Comparison of ENCODE assay signal across 24 cellular contexts in genomic region chr17:20995873-20996723, GRCh38. TPM values are rescaled to one million over a fixed set of nuclear protein-coding genes. Genes with fewer than 3 reads are reported as not detected.
DNase-seq lines count a peak whose midpoint lies in the region; ATAC-seq, FAIRE-seq and TF ChIP-seq lines count a peak whose summit lies in the region.
"Had no signal": no experiment of that assay in that cellular context is flagged by ENCODE, and none has a peak within 500 bp of the region (broad histone marks: within the 10 kb centered on the region; RNA-seq: fewer than 3 reads in every experiment).

No MANE protein-coding gene starts in this region.

- H3K36me3 Mint-ChIP-seq in stimulated activated effector memory CD8-positive, alpha-beta T cell treated with anti-CD3 and anti-CD28 coated beads, Interleukin-12 subunit alpha, Interleukin-12 subunit beta, amount 100 ng/mL, for 72 hours = peaks cover 24% of the 10 kb centered on the region
- H3K36me3 Mint-ChIP-seq: activated naive CD8-positive, alpha-beta T cell treated with anti-CD3 and anti-CD28 coated beads, Interleukin-2, amount 10 ng/mL, durations not matched to agents 7 days and 5 days had no signal

- no peak overlapping the region for H3K27ac ChIP-seq in HEK293 (ENCODE audit: extremely low read depth, low read depth, low read length)
- H3K27ac ChIP-seq in kidney (ENCODE audit: low read depth in 2 of 2, low read length in 2 of 2) = no peak overlapping the region
- H3K27ac ChIP-seq: BLaER1, epithelial cell of prostate had no signal

- CTCF ChIA-PET in HEK293 (lab: Yijun Ruan, JAX) = interaction anchor here (0.5 to 0.6 kb wide), 2 partner anchors 49 to 52 kb away, joined by 3 read pairs; no protein-coding TSS in a partner anchor

- peak overlapping the region; percentile 70 for H3K27ac Mint-ChIP-seq in stimulated activated effector memory CD8-positive, alpha-beta T cell treated with anti-CD3 and anti-CD28 coated beads, Interleukin-12 subunit alpha, Interleukin-12 subunit beta, amount 100 ng/mL, for 72 hours
- H3K27ac Mint-ChIP-seq: activated CD4-positive, alpha-beta T cell treated with anti-CD3 and anti-CD28 coated beads for 36 hours; activated CD8-positive, alpha-beta T cell treated with anti-CD3 and anti-CD28 coated beads, Interleukin-2, amount 10 ng/mL, durations not matched to agents 7 days and 5 days; activated naive CD8-positive, alpha-beta T cell treated with anti-CD3 and anti-CD28 coated beads, Interleukin-2, amount 10 ng/mL, durations not matched to agents 7 days and 5 days had no signal

- H3K36me3 ChIP-seq in HEK293 (ENCODE audit: control insufficient read depth in 2 of 2, insufficient read depth in 1 of 2, low read length in 2 of 2) = peaks cover 9 to 29% of the 10 kb centered on the region in 2 experiments; a peak in 2 of 3 replicates
- H3K36me3 ChIP-seq in kidney (ENCODE audit: control insufficient read depth in 1 of 2, insufficient read depth in 2 of 2, low read length in 2 of 2) = no peaks in the 10 kb centered on the region

- POLR2A ChIA-PET in HEK293 (lab: Yijun Ruan, JAX) = no interaction called here

- no peak overlapping the region for H3K4me3 Mint-ChIP-seq in stimulated activated effector memory CD8-positive, alpha-beta T cell treated with anti-CD3 and anti-CD28 coated beads, Interleukin-12 subunit alpha, Interleukin-12 subunit beta, amount 100 ng/mL, for 72 hours
- H3K4me3 Mint-ChIP-seq: activated CD4-positive, alpha-beta T cell treated with anti-CD3 and anti-CD28 coated beads for 36 hours; activated CD8-positive, alpha-beta T cell treated with anti-CD3 and anti-CD28 coated beads, Interleukin-2, amount 10 ng/mL, durations not matched to agents 7 days and 5 days; activated naive CD8-positive, alpha-beta T cell treated with anti-CD3 and anti-CD28 coated beads, Interleukin-2, amount 10 ng/mL, durations not matched to agents 7 days and 5 days had no signal

- H3K9me3 Mint-ChIP-seq in stimulated activated effector memory CD8-positive, alpha-beta T cell treated with anti-CD3 and anti-CD28 coated beads, Interleukin-12 subunit alpha, Interleukin-12 subunit beta, amount 100 ng/mL, for 72 hours = no peaks in the 10 kb centered on the region
- H3K9me3 Mint-ChIP-seq: activated naive CD8-positive, alpha-beta T cell treated with anti-CD3 and anti-CD28 coated beads, Interleukin-2, amount 10 ng/mL, durations not matched to agents 7 days and 5 days had no signal

- H3K9me3 ChIP-seq in HEK293 (ENCODE audit: control insufficient read depth, insufficient read depth, low read depth, low read length) (no peaks in the 10 kb centered on the region), kidney (ENCODE audit: control insufficient read depth in 1 of 2, low read length in 2 of 2) (no peaks in the 10 kb centered on the region)
- H3K9me3 ChIP-seq: BLaER1, sigmoid colon had no signal

- peaks cover 16% of the 10 kb centered on the region for H3K4me1 Mint-ChIP-seq in stimulated activated effector memory CD8-positive, alpha-beta T cell treated with anti-CD3 and anti-CD28 coated beads, Interleukin-12 subunit alpha, Interleukin-12 subunit beta, amount 100 ng/mL, for 72 hours

- H3K4me1 ChIP-seq in HEK293 (ENCODE audit: control insufficient read depth, insufficient read depth, low read length) = peaks cover 3% of the 10 kb centered on the region; the same call in 1 of the 2 replicates
- peaks cover 0 to 12% of the 10 kb centered on the region in 2 donors for H3K4me1 ChIP-seq in kidney (ENCODE audit: control insufficient read depth in 1 of 2, insufficient read depth in 1 of 2, low read depth in 1 of 2, low read length in 2 of 2)
- H3K4me1 ChIP-seq: BLaER1 had no signal

- DNase-seq in kidney (peak; percentile 60), NCI-H2029 (lab: John Stamatoyannopoulos, UW) (no peak), HK-2 (ENCODE audit: unreplicated experiment) (no peak)
- DNase-seq in stimulated activated effector memory CD8-positive, alpha-beta T cell treated with anti-CD3 and anti-CD28 coated beads, Interleukin-12 subunit alpha, Interleukin-12 subunit beta, amount 100 ng/mL, for 72 hours (ENCODE audit: low spot score in 2 of 2) = no peak
- DNase-seq: activated CD4-positive, alpha-beta T cell treated with anti-CD3 and anti-CD28 coated beads for 36 hours; activated CD8-positive, alpha-beta T cell treated with anti-CD3 and anti-CD28 coated beads, Interleukin-2, amount 10 ng/mL, durations not matched to agents 7 days and 5 days; activated gamma-delta T cell; activated naive CD8-positive, alpha-beta T cell treated with anti-CD3 and anti-CD28 coated beads, Interleukin-2, amount 10 ng/mL, durations not matched to agents 7 days and 5 days; activated T-cell treated with anti-CD3 and anti-CD28 coated beads for 4 hours; COR-L47; DMS79; GDM1; HCEC 1CT; islet precursor cell; Karpas-422; NCI-H1417 treated with DMSO at 0.1 percent for 48 hours; NCI-H2081 treated with DMSO at 0.1 percent for 48 hours; stimulated activated naive CD8-positive, alpha-beta T cell treated with anti-CD3 and anti-CD28 coated beads, Interleukin-15, Interleukin-2, amounts not matched to agents 100 U/mL and 50 U/mL, for 24 hours had no signal

- intact Hi-C loops in kidney (cut with DNase I) = no loop called here

- no peak overlapping the region for H3K4me3 ChIP-seq in HEK293 (ENCODE audit: low read depth, low read length)
- H3K4me3 ChIP-seq in kidney (ENCODE audit: low read length in 2 of 2) = no peak overlapping the region
- H3K4me3 ChIP-seq: BLaER1, sigmoid colon had no signal

- FAIRE-seq in kidney (lab: Jason Lieb, UNC) = no peak

- TF ChIP-seq CTCF in HEK293 (tag by site-specific recombination; IDR thresholded peaks at IDR 0.05) = no peak
- TF ChIP-seq CTCF in kidney (IDR thresholded peaks at IDR 0.05; ENCODE audit: borderline replicate concordance, extremely low read depth, insufficient read depth) = no peak

- ATAC-seq in SK-N-SH treated with all-trans-retinoic acid at 6 μM for 48 hours (peak; percentile 1; the same call in 2 of the 3 replicates), GM21423 (IDR thresholded peaks at IDR 0.05; ENCODE audit: unreplicated experiment) (no peak)
- no peak for ATAC-seq in stimulated activated effector memory CD8-positive, alpha-beta T cell treated with anti-CD3 and anti-CD28 coated beads, Interleukin-12 subunit alpha, Interleukin-12 subunit beta, amount 100 ng/mL, for 72 hours
- ATAC-seq: activated CD4-positive, alpha-beta T cell treated with anti-CD3 and anti-CD28 coated beads for 36 hours; activated CD8-positive, alpha-beta T cell treated with anti-CD3 and anti-CD28 coated beads, Interleukin-2, amount 10 ng/mL, durations not matched to agents 7 days and 5 days; stimulated activated naive CD8-positive, alpha-beta T cell treated with anti-CD3 and anti-CD28 coated beads, Interleukin-15, Interleukin-2, amounts not matched to agents 100 U/mL and 50 U/mL, for 24 hours had no signal

- H3K9ac ChIP-seq in kidney (ENCODE audit: low read length in 2 of 2) = no peak overlapping the region
- H3K9ac ChIP-seq: BLaER1 had no signal

TF ChIP-seq in HEK293, 187 proteins besides CTCF, POLR2A, EP300 and RAD21:
- TF ChIP-seq ZNF23 (tag by site-specific recombination; IDR thresholded peaks at IDR 0.05; ENCODE audit: borderline replicate concordance) (no peak), ZNF221 (tag by site-specific recombination; IDR thresholded peaks at IDR 0.05; ENCODE audit: borderline replicate concordance) (no peak), ZNF548 (tag by site-specific recombination; IDR thresholded peaks at IDR 0.05) (no peak), ZIC2 (tag by site-specific recombination; IDR thresholded peaks at IDR 0.05) (peak; percentile 12; the same call in 1 of the 2 replicates)

TF ChIP-seq in SK-N-SH treated with all-trans-retinoic acid at 6 μM for 48 hours, 23 proteins besides CTCF, POLR2A, EP300 and RAD21:
- TF ChIP-seq ZNF565 (CRISPR knock-in tag; conservative IDR thresholded peaks at IDR 0.05; ENCODE audit: low read depth) (no peak), ZNF8 (CRISPR knock-in tag; IDR thresholded peaks at IDR 0.05) (no peak), OSR1 (CRISPR knock-in tag; IDR thresholded peaks at IDR 0.05) (no peak), TCF4 (CRISPR knock-in tag; IDR thresholded peaks at IDR 0.05; ENCODE audit: borderline replicate concordance) (no peak), GLIS3 (CRISPR knock-in tag; IDR thresholded peaks at IDR 0.05) (no peak), ISL1 (CRISPR knock-in tag; IDR thresholded peaks at IDR 0.05) (no peak), CSDC2 (CRISPR knock-in tag; IDR thresholded peaks at IDR 0.05) (no peak)

RNA-seq across cellular contexts. Expression of gene USP22, which starts 46.7 kb away (rescaled TPM):
- total RNA-seq in kidney = 176 TPM
- polyA plus RNA-seq in kidney (ENCODE audit: insufficient read depth, low read depth, low replicate concordance) = 47.8 TPM
